In the genomic region with DNA sequence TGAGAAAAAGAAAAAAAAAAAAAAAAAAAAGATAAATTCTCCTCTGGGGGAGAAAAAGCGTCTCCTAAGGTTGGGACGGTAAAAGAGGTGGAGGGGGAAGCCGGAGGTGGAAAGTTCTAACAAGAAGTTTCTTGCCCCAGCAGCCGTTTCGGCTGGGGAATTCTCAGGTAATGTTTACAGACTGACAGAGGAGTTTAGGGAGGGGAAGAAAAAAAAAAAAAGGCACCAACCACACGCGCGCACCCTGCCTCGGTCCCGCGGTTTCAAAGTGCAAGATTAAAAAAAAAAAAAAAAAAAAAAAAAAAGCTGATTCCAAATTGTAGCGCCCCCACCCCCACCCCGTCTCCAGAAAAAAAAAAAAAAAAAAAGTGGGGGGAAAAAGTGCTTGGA, we compare ENCODE assay signal across 8 cellular contexts. TPM values are rescaled to one million over a fixed set of nuclear protein-coding genes. Genes with fewer than 3 reads are reported as not detected.
DNase-seq lines count a peak whose midpoint lies in the region; ATAC-seq, FAIRE-seq and TF ChIP-seq lines count a peak whose summit lies in the region.

No MANE protein-coding gene starts in this region.

- H3K4me1 ChIP-seq in psoas muscle = peaks cover 35% of the 10 kb centered on the region

- ATAC-seq in psoas muscle = peak in 1 of 4 donors; percentile 0
- ATAC-seq in HG03025 (IDR thresholded peaks at IDR 0.05; ENCODE audit: low FRiP score, unreplicated experiment) = no peak
- no peak for ATAC-seq in GM18870 (IDR thresholded peaks at IDR 0.05; ENCODE audit: unreplicated experiment)

- TF ChIP-seq POLR2A in erythroblast (IDR thresholded peaks at IDR 0.05; ENCODE audit: low read length) (no peak), GM12892 (IDR thresholded peaks at IDR 0.05; ENCODE audit: low read depth, low read length) (no peak)

- DNase-seq in HFF-Myc (ENCODE audit: extremely low read depth, low read depth) (no peak), erythroblast (lab: John Stamatoyannopoulos, UW) (peak; percentile 70), psoas muscle (peak in 1 of 2 donors; percentile 55), NCI-H2029 (lab: John Stamatoyannopoulos, UW) (no peak), GM12892 (ENCODE audit: insufficient read length) (no peak)
- DNase-seq in activated CD4-positive, alpha-beta T cell treated with anti-CD3 and anti-CD28 coated beads, Interleukin-2, amount 10 ng/mL, durations not matched to agents 24 days and 14 days = peak; percentile 86

- H3K4me1 Mint-ChIP-seq in activated CD4-positive, alpha-beta T cell treated with anti-CD3 and anti-CD28 coated beads, Interleukin-2, amount 10 ng/mL, durations not matched to agents 24 days and 14 days = peaks cover 69% of the 10 kb centered on the region

- H3K27ac Mint-ChIP-seq in activated CD4-positive, alpha-beta T cell treated with anti-CD3 and anti-CD28 coated beads, Interleukin-2, amount 10 ng/mL, durations not matched to agents 24 days and 14 days = peak overlapping the region; percentile 97

- H3K4me3 Mint-ChIP-seq in activated CD4-positive, alpha-beta T cell treated with anti-CD3 and anti-CD28 coated beads, Interleukin-2, amount 10 ng/mL, durations not matched to agents 24 days and 14 days = peak overlapping the region; percentile 99

- no peaks in the 10 kb centered on the region for H3K27me3 ChIP-seq in psoas muscle (ENCODE audit: insufficient read depth in 3 of 3, low read length in 2 of 3)

- no peaks in the 10 kb centered on the region for H3K9me3 Mint-ChIP-seq in activated CD4-positive, alpha-beta T cell treated with anti-CD3 and anti-CD28 coated beads, Interleukin-2, amount 10 ng/mL, durations not matched to agents 24 days and 14 days

- H3K27me3 Mint-ChIP-seq in activated CD4-positive, alpha-beta T cell treated with anti-CD3 and anti-CD28 coated beads, Interleukin-2, amount 10 ng/mL, durations not matched to agents 24 days and 14 days = peaks cover 2% of the 10 kb centered on the region

- WGBS in psoas muscle, 3 donors = 1 to 4% (median 2%) methylated on average over 11 to 13 of the region's 13 CpGs

- no peak for FAIRE-seq in GM12892 (lab: Jason Lieb, UNC)

- H3K4me3 ChIP-seq in HFF-Myc (replicated peaks; ENCODE audit: low read depth, low read length) (peak overlapping the region; percentile 54), psoas muscle (peak overlapping the region; percentile 85)

- no peaks in the 10 kb centered on the region for H3K9me3 ChIP-seq in psoas muscle

- H3K36me3 Mint-ChIP-seq in activated CD4-positive, alpha-beta T cell treated with anti-CD3 and anti-CD28 coated beads, Interleukin-2, amount 10 ng/mL, durations not matched to agents 24 days and 14 days (ENCODE audit: low read depth) = peaks cover 31% of the 10 kb centered on the region

- H3K27ac ChIP-seq in psoas muscle = peak overlapping the region; percentile 96

- H3K36me3 ChIP-seq in psoas muscle (ENCODE audit: insufficient read depth in 1 of 2, low read depth in 1 of 2) = peaks cover 0 to 9% of the 10 kb centered on the region in 2 donors

- TF ChIP-seq CTCF in HFF-Myc (IDR thresholded peaks at IDR 0.05; ENCODE audit: low read depth, low read length, missing control alignments) (no peak), psoas muscle (IDR thresholded peaks at IDR 0.05) (no peak)

- intact Hi-C loops in activated CD4-positive, alpha-beta T cell treated with anti-CD3 and anti-CD28 coated beads, Interleukin-2, amount 10 ng/mL, durations not matched to agents 24 days and 14 days (cut with micrococcal nuclease) = loop anchor here (5.0 to 10.0 kb wide), 4 partner anchors 50 to 550 kb away; no protein-coding TSS in a partner anchor
- intact Hi-C loops in psoas muscle (cut with DNase I) = loop anchor here (1.0 to 5.0 kb wide), 4 partner anchors 23 to 210 kb away; no protein-coding TSS in a partner anchor

RNA-seq across cellular contexts. Expression of a gene that starts 0.5 kb away (rescaled TPM):
- total RNA-seq in activated CD4-positive, alpha-beta T cell treated with anti-CD3 and anti-CD28 coated beads, Interleukin-2, amount 10 ng/mL, durations not matched to agents 24 days and 14 days = 66.4 and 69.2 TPM in 2 replicates
- 10 to 100 TPM; 21.7 to 78.7 (median 54.9) TPM for total RNA-seq in psoas muscle
- polyA plus RNA-seq in psoas muscle = 10 to 100 TPM; 27.2 to 65.1 (median 28.3) TPM
- 0.64 TPM for polyA plus RNA-seq in GM12892 (2012; ENCODE audit: missing spikeins)

RNA-seq across cellular contexts. Expression of a gene that starts 26.4 kb away (rescaled TPM):
- not detected in 2 replicates for total RNA-seq in activated CD4-positive, alpha-beta T cell treated with anti-CD3 and anti-CD28 coated beads, Interleukin-2, amount 10 ng/mL, durations not matched to agents 24 days and 14 days
- not detected for total RNA-seq in psoas muscle
- not detected for polyA plus RNA-seq in psoas muscle
- not detected for polyA plus RNA-seq in GM12892 (2012; ENCODE audit: missing spikeins)

Comparison
In these comparisons a context has a peak if more than half of its experiments do, and no peak if none do; other contexts are left out.
1. DNase-seq: peak in activated CD4-positive, alpha-beta T cell treated with anti-CD3 and anti-CD28 coated beads, Interleukin-2, amount 10 ng/mL, durations not matched to agents 24 days and 14 days (single experiment) and erythroblast (2 of 2); none in HFF-Myc (single experiment), NCI-H2029 (single experiment) and GM12892 (single experiment).